ENCODE assay signal across 8 cellular contexts in genomic region chr1:230208619-230209261, GRCh38.
DNase-seq lines count a peak whose midpoint lies in the region; ATAC-seq lines count a peak whose summit lies in the region.

No MANE protein-coding gene starts in this region.

- H3K27ac ChIP-seq in skin epidermis, result peak overlapping the region in 11 of 21 experiments; percentile 27 to 72 (median 43)

- peak; percentile 36 for DNase-seq in activated gamma-delta T cell treated with anti-CD3 and anti-CD28 coated beads, Interleukin-2, amount 50 U/mL, for 16 hours (ENCODE audit: low read depth)
- no peak for DNase-seq in DMS79 (lab: John Stamatoyannopoulos, UW)
- no peak for DNase-seq in NCI-H1092 treated with DMSO at 0.1 percent for 48 hours (lab: John Stamatoyannopoulos, UW)
- DNase-seq in NCI-H2107 (lab: John Stamatoyannopoulos, UW), result no peak
- DNase-seq in NCI-H2029 treated with DMSO at 0.1 percent for 48 hours (lab: John Stamatoyannopoulos, UW), result no peak

- peak; percentile 48 for ATAC-seq in GM19035 (IDR thresholded peaks at IDR 0.05; ENCODE audit: unreplicated experiment)
- ATAC-seq in HG03039 (IDR thresholded peaks at IDR 0.05; ENCODE audit: unreplicated experiment), result peak; percentile 41

- no peak overlapping the region for H3K4me3 ChIP-seq in skin epidermis
